ENCODE assay signal across 11 cellular contexts in genomic region chr9:77514886-77515711, GRCh38.
DNase-seq lines count a peak whose midpoint lies in the region; ATAC-seq and TF ChIP-seq lines count a peak whose summit lies in the region.
"Had no signal": no experiment of that assay in that cellular context is flagged by ENCODE, and none has a peak within 500 bp of the region (broad histone marks: within the 10 kb centered on the region; RNA-seq: fewer than 3 reads in every experiment).

No MANE protein-coding gene starts in this region.

- TF ChIP-seq CTCF in fibroblast of pulmonary artery (IDR thresholded peaks at IDR 0.05; ENCODE audit: low read length, missing control alignments) = no peak
- TF ChIP-seq CTCF in osteoblast (IDR thresholded peaks at IDR 0.05; ENCODE audit: extremely low read depth, low read depth, low read length) = no peak
- no peak for TF ChIP-seq CTCF in GM13976 (IDR thresholded peaks at IDR 0.05; ENCODE audit: borderline replicate concordance, control extremely low read depth, extremely low read depth, insufficient read depth, missing control alignments)

- peak overlapping the region; percentile 64 for H3K27ac ChIP-seq in osteoblast (ENCODE audit: low read depth, low read length)

- ATAC-seq in GM21737 (IDR thresholded peaks at IDR 0.05; ENCODE audit: unreplicated experiment) (no peak), HG03378 (IDR thresholded peaks at IDR 0.05; ENCODE audit: unreplicated experiment) (no peak)
- ATAC-seq: natural killer cell treated with Interleukin-12 subunit alpha and Interleukin-12 subunit beta and Interleukin-15 and Interleukin-18, amount 100 ng/mL, for 72 hours had no signal

- H3K9me3 ChIP-seq in osteoblast (ENCODE audit: low read depth, low read length) = no peaks in the 10 kb centered on the region

- no peaks in the 10 kb centered on the region for H3K79me2 ChIP-seq in osteoblast (ENCODE audit: insufficient read depth, low read length)

- H3K36me3 ChIP-seq in osteoblast (ENCODE audit: insufficient read depth, low read length) = no peaks in the 10 kb centered on the region

- no peak overlapping the region for H3K4me3 ChIP-seq in fibroblast of pulmonary artery (replicated peaks; ENCODE audit: low read depth, low read length)
- no peak overlapping the region for H3K4me3 ChIP-seq in osteoblast (ENCODE audit: insufficient read depth, low read length)

- no peaks in the 10 kb centered on the region for H4K20me1 ChIP-seq in osteoblast (ENCODE audit: insufficient read depth, low read length)

- peak overlapping the region; percentile 62 for H3K4me2 ChIP-seq in osteoblast (ENCODE audit: insufficient read depth, low read length)

- DNase-seq in EL (peak; percentile 90), SW480 (ENCODE audit: low spot score) (peak; percentile 46), fibroblast of pulmonary artery (ENCODE audit: low read depth) (peak; percentile 84), osteoblast (ENCODE audit: insufficient read length, low spot score, missing footprints) (peak; percentile 86), inferior parietal cortex (ENCODE audit: extremely low spot score) (no peak), GM13976 (ENCODE audit: low spot score) (no peak)
- DNase-seq: activated effector memory CD4-positive, alpha-beta T cell treated with Interleukin-2 at 50 U/mL for 16 hours; IMR-90 had no signal

- in situ Hi-C loops in GM13976 (cut with MboI; ENCODE audit: low sequenced_read_pairs, unreplicated experiment) = no loop called here

- H3K4me1 ChIP-seq in osteoblast (ENCODE audit: insufficient read depth, low read length) = peaks cover 14% of the 10 kb centered on the region

- peak overlapping the region; percentile 26 for H2AFZ ChIP-seq in osteoblast (ENCODE audit: low read length)

- H3K27me3 ChIP-seq in osteoblast (ENCODE audit: insufficient read depth, low read length) = no peaks in the 10 kb centered on the region

Comparison
In these comparisons a context has a peak if more than half of its experiments do, and no peak if none do; other contexts are left out.
1. DNase-seq: peak in EL (single experiment), SW480 (single experiment), fibroblast of pulmonary artery (single experiment) and osteoblast (single experiment); none in inferior parietal cortex (single experiment) and GM13976 (single experiment).